In the genomic region with DNA sequence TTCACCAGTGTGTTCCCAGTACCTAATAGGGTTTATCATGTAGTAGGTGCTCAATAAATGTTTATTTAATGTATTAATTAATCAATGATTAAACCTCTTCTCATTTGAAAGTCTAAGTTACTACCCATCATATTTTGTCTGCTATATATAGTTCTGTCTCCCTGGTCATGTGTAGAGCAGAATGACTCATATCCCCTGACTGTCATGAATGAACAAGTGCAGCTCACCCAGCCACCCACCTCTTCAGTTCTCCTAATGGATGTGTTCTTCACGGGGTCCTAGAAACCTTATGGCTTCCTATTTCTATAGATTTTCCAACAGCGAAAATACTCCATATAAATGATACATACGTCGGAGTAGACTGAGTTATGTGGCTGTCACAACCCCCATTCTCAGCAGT, we compare ENCODE assay signal across 26 cellular contexts.
A peak's percentile ranks its signal among the peaks of the same experiment; 100 is the strongest.
DNase-seq lines count a peak whose midpoint lies in the region; ATAC-seq, FAIRE-seq and TF ChIP-seq lines count a peak whose summit lies in the region.
"Had no signal": no experiment of that assay in that cellular context is flagged by ENCODE, and none has a peak within 500 bp of the region (broad histone marks: within the 10 kb centered on the region; RNA-seq: fewer than 3 reads in every experiment).

No MANE protein-coding gene starts in this region.

- H3K9me3 Mint-ChIP-seq in MCF 10A (ENCODE audit: unreplicated experiment) = peaks cover 3% of the 10 kb centered on the region
- H3K9me3 Mint-ChIP-seq in activated CD4-positive, alpha-beta T cell treated with anti-CD3 and anti-CD28 coated beads, Interleukin-2, amount 10 ng/mL, durations not matched to agents 24 days and 14 days = no peaks in the 10 kb centered on the region

- H4K20me1 ChIP-seq in OCI-LY3 (ENCODE audit: insufficient read depth, low read length) = no peaks in the 10 kb centered on the region

- H3K9me3 ChIP-seq in breast epithelium = no peaks in the 10 kb centered on the region
- H3K9me3 ChIP-seq in OCI-LY3 (ENCODE audit: insufficient read depth, low read length) = no peaks in the 10 kb centered on the region
- H3K9me3 ChIP-seq: transverse colon had no signal

- H3K79me2 ChIP-seq in OCI-LY3 (ENCODE audit: low read length) = no peaks in the 10 kb centered on the region

- no peaks in the 10 kb centered on the region for H3K36me3 Mint-ChIP-seq in MCF 10A (ENCODE audit: insufficient read depth, unreplicated experiment)
- no peaks in the 10 kb centered on the region for H3K36me3 Mint-ChIP-seq in activated CD4-positive, alpha-beta T cell treated with anti-CD3 and anti-CD28 coated beads, Interleukin-2, amount 10 ng/mL, durations not matched to agents 24 days and 14 days (ENCODE audit: low read depth)
- H3K36me3 Mint-ChIP-seq: natural killer cell had no signal

- H3K4me2 ChIP-seq in OCI-LY3 (ENCODE audit: low read length) = peak overlapping the region; percentile 44

- no peak for ATAC-seq in GM18519 (IDR thresholded peaks at IDR 0.05; ENCODE audit: low FRiP score, unreplicated experiment)
- ATAC-seq: activated T-cell treated with anti-CD3 and anti-CD28 coated beads, Interleukin-2, amount 50 U/mL, for 4 hours; natural killer cell had no signal

- H3K9ac ChIP-seq in OCI-LY3 (ENCODE audit: low read length) = no peak overlapping the region

- H3K4me1 Mint-ChIP-seq in MCF 10A (ENCODE audit: insufficient read depth, unreplicated experiment) = peaks cover 6% of the 10 kb centered on the region
- no peaks in the 10 kb centered on the region for H3K4me1 Mint-ChIP-seq in activated CD4-positive, alpha-beta T cell treated with anti-CD3 and anti-CD28 coated beads, Interleukin-2, amount 10 ng/mL, durations not matched to agents 24 days and 14 days
- H3K4me1 Mint-ChIP-seq: natural killer cell had no signal

- H3K4me1 ChIP-seq in breast epithelium (no peaks in the 10 kb centered on the region), OCI-LY3 (ENCODE audit: low read length) (peaks cover 12% of the 10 kb centered on the region)
- H3K4me1 ChIP-seq: transverse colon had no signal

- TF ChIP-seq CTCF in MCF 10A (IDR thresholded peaks at IDR 0.05; ENCODE audit: unreplicated experiment) (no peak), breast epithelium (IDR thresholded peaks at IDR 0.05) (no peak), OCI-LY3 (IDR thresholded peaks at IDR 0.05; ENCODE audit: low read depth, low read length) (no peak), epithelial cell of proximal tubule (conservative IDR thresholded peaks at IDR 0.05; ENCODE audit: low read depth, low read length) (no peak)

- H3K27ac Mint-ChIP-seq in MCF 10A (ENCODE audit: low read depth, unreplicated experiment) = no peak overlapping the region
- no peak overlapping the region for H3K27ac Mint-ChIP-seq in activated CD4-positive, alpha-beta T cell treated with anti-CD3 and anti-CD28 coated beads, Interleukin-2, amount 10 ng/mL, durations not matched to agents 24 days and 14 days
- H3K27ac Mint-ChIP-seq: natural killer cell had no signal

- H3K4me3 ChIP-seq in breast epithelium (no peak overlapping the region), OCI-LY3 (ENCODE audit: low read length) (no peak overlapping the region), epithelial cell of proximal tubule (ENCODE audit: low read depth, low read length) (no peak overlapping the region)
- H3K4me3 ChIP-seq: dorsolateral prefrontal cortex, transverse colon had no signal

- peak; percentile 8 for DNase-seq in MCF 10A (ENCODE audit: unreplicated experiment)
- no peak for DNase-seq in breast epithelium (ENCODE audit: low spot score in 2 of 2)
- DNase-seq in epithelial cell of proximal tubule (ENCODE audit: low read depth) = peak; percentile 18
- peak; percentile 64 for DNase-seq in urothelium cell line (ENCODE audit: low spot score)
- DNase-seq in activated CD4-positive, alpha-beta T cell treated with anti-CD3 and anti-CD28 coated beads, Interleukin-2, amount 10 ng/mL, durations not matched to agents 24 days and 14 days = no peak
- DNase-seq in SIG-M5 (lab: John Stamatoyannopoulos, UW) = no peak
- DNase-seq: activated CD4-positive, alpha-beta T cell treated with anti-CD3 and anti-CD28 coated beads, Interleukin-2, amount 50 U/mL, for 1 hour; activated gamma-delta T cell treated with Interleukin-2 at 50 U/mL for 16 hours; activated T-cell treated with anti-CD3 and anti-CD28 coated beads, Interleukin-2, amount 50 U/mL, for 4 hours; cerebellar nuclear complex; dorsolateral prefrontal cortex; IMR-90; midbrain; natural killer cell; NCI-H1436 treated with DMSO at 0.1 percent for 48 hours; NCI-H446; NCI-H82; occipital lobe; Right ventricle myocardium superior; small intestine; T-helper 9 cell; transverse colon had no signal

- H3K4me3 Mint-ChIP-seq in MCF 10A (ENCODE audit: unreplicated experiment) = no peak overlapping the region
- no peak overlapping the region for H3K4me3 Mint-ChIP-seq in activated CD4-positive, alpha-beta T cell treated with anti-CD3 and anti-CD28 coated beads, Interleukin-2, amount 10 ng/mL, durations not matched to agents 24 days and 14 days
- H3K4me3 Mint-ChIP-seq: activated T-cell treated with anti-CD3 and anti-CD28 coated beads, Interleukin-2, amount 50 U/mL, for 4 hours; natural killer cell had no signal

- no peak for TF ChIP-seq POLR2A in breast epithelium (IDR thresholded peaks at IDR 0.05)

- H2AFZ ChIP-seq in OCI-LY3 (ENCODE audit: low read depth, low read length) = no peak overlapping the region

- no TSS peak for BruUV-seq in MCF 10A (replicated peaks; lab: Mats Ljungman, UMichigan)

- CTCF ChIA-PET in MCF 10A (lab: Yijun Ruan, JAX) = no interaction called here

- H3K27ac ChIP-seq in breast epithelium (no peak overlapping the region), OCI-LY3 (ENCODE audit: low read length) (0 out of 2 replicates have a peak overlapping the region, but pooled peaks have one; percentile 11)
- H3K27ac ChIP-seq: dorsolateral prefrontal cortex, transverse colon had no signal

- POLR2A ChIA-PET in MCF 10A (lab: Yijun Ruan, JAX) = no interaction called here

- H3K36me3 ChIP-seq in breast epithelium = no peaks in the 10 kb centered on the region
- no peaks in the 10 kb centered on the region for H3K36me3 ChIP-seq in OCI-LY3 (replicated peaks; ENCODE audit: low read depth, low read length)
- H3K36me3 ChIP-seq: transverse colon had no signal

- intact Hi-C loops in MCF 10A (cut with micrococcal nuclease) = no loop called here
- intact Hi-C loops in breast epithelium (cut with DNase I; ENCODE audit: low total_unique reads) = no loop called here
- intact Hi-C loops in activated CD4-positive, alpha-beta T cell treated with anti-CD3 and anti-CD28 coated beads, Interleukin-2, amount 10 ng/mL, durations not matched to agents 24 days and 14 days (cut with micrococcal nuclease) = no loop called here

- peaks cover 0 to 10% of the 10 kb centered on the region in 2 donors for H3K27me3 ChIP-seq in breast epithelium
- H3K27me3 ChIP-seq in OCI-LY3 (ENCODE audit: low read depth, low read length) = no peaks in the 10 kb centered on the region

- H3K27me3 Mint-ChIP-seq in MCF 10A (ENCODE audit: insufficient read depth, unreplicated experiment) = peaks cover 45% of the 10 kb centered on the region
- peaks cover 29% of the 10 kb centered on the region for H3K27me3 Mint-ChIP-seq in activated CD4-positive, alpha-beta T cell treated with anti-CD3 and anti-CD28 coated beads, Interleukin-2, amount 10 ng/mL, durations not matched to agents 24 days and 14 days

- FAIRE-seq in urothelium cell line (lab: Jason Lieb, UNC) = no peak
- FAIRE-seq: A204.1, islet of Langerhans, small intestine had no signal

Comparison
In these comparisons a context has a peak if more than half of its experiments do, and no peak if none do; other contexts are left out.
1. DNase-seq: peak in MCF 10A (single experiment), epithelial cell of proximal tubule (single experiment) and urothelium cell line (single experiment); none in breast epithelium (0 of 2), activated CD4-positive, alpha-beta T cell treated with anti-CD3 and anti-CD28 coated beads, Interleukin-2, amount 10 ng/mL, durations not matched to agents 24 days and 14 days (single experiment) and SIG-M5 (single experiment).